In genomic region chr16:54098247-54098646, GRCh38 we compare ENCODE assay signal across 13 cellular contexts.
"Had no signal": no experiment of that assay in that cellular context is flagged by ENCODE, and none has a peak within 500 bp of the region (broad histone marks: within the 10 kb centered on the region; RNA-seq: fewer than 3 reads in every experiment).

No MANE protein-coding gene starts in this region.

- H3K4me3 ChIP-seq: cardiac muscle cell, ovary, sigmoid colon, thoracic aorta, upper lobe of right lung had no signal

- H3K36me3 ChIP-seq: cardiac muscle cell, ovary, thoracic aorta, upper lobe of right lung had no signal

- H3K4me1 ChIP-seq: sigmoid colon, upper lobe of right lung had no signal

- H3K27ac ChIP-seq: cardiac muscle cell, ovary, sigmoid colon, thoracic aorta, upper lobe of right lung had no signal

- DNase-seq: activated CD4-positive, alpha-beta T cell treated with anti-CD3 and anti-CD28 coated beads for 1 hour; activated CD4-positive, alpha-beta T cell treated with anti-CD3 and anti-CD28 coated beads, Interleukin-2, amount 50 U/mL, for 4 hours; activated naive CD4-positive, alpha-beta T cell treated with anti-CD3 and anti-CD28 coated beads, Interleukin-2, amount 50 U/mL, for 16 hours; activated T-cell treated with anti-CD3 and anti-CD28 coated beads, Interleukin-2, amount 50 U/mL, for 1 hour; mammary epithelial cell; naive thymus-derived CD4-positive, alpha-beta T cell; ovary; sigmoid colon; stimulated activated CD4-positive, alpha-beta T cell treated with anti-CD3 and anti-CD28 coated beads, Interleukin-1b, Interleukin-23, amount 100 ng/mL, for 48 hours; T1000; upper lobe of right lung had no signal

- H3K9me3 ChIP-seq: ovary, thoracic aorta, upper lobe of right lung had no signal

- H3K27me3 ChIP-seq: cardiac muscle cell, ovary, sigmoid colon, upper lobe of right lung had no signal
